18 cellular contexts compared by ENCODE assay signal in genomic region chr2:31387850-31388249, GRCh38. TPM values are rescaled to one million over a fixed set of nuclear protein-coding genes. Genes with fewer than 3 reads are reported as not detected.
"Had no signal": no experiment of that assay in that cellular context is flagged by ENCODE, and none has a peak within 500 bp of the region (broad histone marks: within the 10 kb centered on the region; RNA-seq: fewer than 3 reads in every experiment).

No MANE protein-coding gene starts in this region.

- H3K27ac Mint-ChIP-seq: activated CD8-positive, alpha-beta T cell treated with anti-CD3 and anti-CD28 coated beads, Interleukin-2, amount 10 ng/mL, durations not matched to agents 7 days and 5 days; activated naive CD8-positive, alpha-beta T cell treated with anti-CD3 and anti-CD28 coated beads, Interleukin-2, amount 50 U/mL, for 24 hours; activated T-helper 1 cell treated with anti-CD3 and anti-CD28 coated beads, Interleukin-12 subunit alpha, Interleukin-12 subunit beta, Interleukin-2, Interleukin-4 antibody, amounts not matched to agents 30 ng/mL and 10 ng/mL and 1 ng/mL, durations not matched to agents 14 hours and 24 hours and 36 hours; stimulated activated naive B cell treated with anti-CD40 and anti-IgM and Interleukin-4, amounts not matched to agents 10 μg/mL and 1 μg/mL and 100 μg/mL, for 72 hours; T-cell had no signal

- H3K27me3 ChIP-seq: ascending aorta had no signal

- H3K36me3 ChIP-seq: ascending aorta, heart right ventricle, lower lobe of right lung, prostate gland, spleen had no signal

- ATAC-seq: activated CD8-positive, alpha-beta T cell treated with anti-CD3 and anti-CD28 coated beads, Interleukin-2, amount 10 ng/mL, durations not matched to agents 7 days and 5 days; activated naive CD8-positive, alpha-beta T cell treated with anti-CD3 and anti-CD28 coated beads, Interleukin-2, amount 50 U/mL, for 24 hours; heart right ventricle; lower lobe of right lung; naive thymus-derived CD8-positive, alpha-beta T cell; sciatic nerve; stimulated activated naive B cell treated with anti-CD40 and anti-IgM and Interleukin-4, amounts not matched to agents 10 μg/mL and 1 μg/mL and 100 μg/mL, for 72 hours; T-cell had no signal

- H3K4me1 Mint-ChIP-seq: activated naive CD8-positive, alpha-beta T cell treated with anti-CD3 and anti-CD28 coated beads, Interleukin-2, amount 50 U/mL, for 24 hours; stimulated activated naive B cell treated with anti-CD40 and anti-IgM and Interleukin-4, amounts not matched to agents 10 μg/mL and 1 μg/mL and 100 μg/mL, for 72 hours; T-cell had no signal

- H3K4me3 ChIP-seq: ascending aorta, heart right ventricle, lower lobe of right lung, prostate gland, spleen had no signal

- H3K4me3 Mint-ChIP-seq: activated CD8-positive, alpha-beta T cell treated with anti-CD3 and anti-CD28 coated beads, Interleukin-2, amount 10 ng/mL, durations not matched to agents 7 days and 5 days; activated naive CD8-positive, alpha-beta T cell treated with anti-CD3 and anti-CD28 coated beads, Interleukin-2, amount 50 U/mL, for 24 hours; activated T-helper 1 cell treated with anti-CD3 and anti-CD28 coated beads, Interleukin-12 subunit alpha, Interleukin-12 subunit beta, Interleukin-2, Interleukin-4 antibody, amounts not matched to agents 30 ng/mL and 10 ng/mL and 1 ng/mL, durations not matched to agents 14 hours and 24 hours and 36 hours; naive thymus-derived CD8-positive, alpha-beta T cell; stimulated activated naive B cell treated with anti-CD40 and anti-IgM and Interleukin-4, amounts not matched to agents 10 μg/mL and 1 μg/mL and 100 μg/mL, for 72 hours; T-cell had no signal

- H3K27ac ChIP-seq: ascending aorta, heart right ventricle, lower lobe of right lung, prostate gland, spleen had no signal

- H3K9me3 Mint-ChIP-seq: activated naive CD8-positive, alpha-beta T cell treated with anti-CD3 and anti-CD28 coated beads, Interleukin-2, amount 50 U/mL, for 24 hours; activated T-helper 1 cell treated with anti-CD3 and anti-CD28 coated beads, Interleukin-12 subunit alpha, Interleukin-12 subunit beta, Interleukin-2, Interleukin-4 antibody, amounts not matched to agents 30 ng/mL and 10 ng/mL and 1 ng/mL, durations not matched to agents 14 hours and 24 hours and 36 hours; naive thymus-derived CD8-positive, alpha-beta T cell; stimulated activated naive B cell treated with anti-CD40 and anti-IgM and Interleukin-4, amounts not matched to agents 10 μg/mL and 1 μg/mL and 100 μg/mL, for 72 hours; T-cell had no signal

- H3K9me3 ChIP-seq: ascending aorta, heart right ventricle, lower lobe of right lung, prostate gland, spleen had no signal

- DNase-seq: activated CD4-positive, alpha-beta T cell treated with anti-CD3 and anti-CD28 coated beads for 48 hours; activated CD8-positive, alpha-beta T cell treated with anti-CD3 and anti-CD28 coated beads, Interleukin-2, amount 10 ng/mL, durations not matched to agents 7 days and 5 days; activated naive CD4-positive, alpha-beta T cell; activated naive CD8-positive, alpha-beta T cell treated with anti-CD3 and anti-CD28 coated beads, Interleukin-2, amount 50 U/mL, for 24 hours; heart right ventricle; lower lobe of right lung; naive thymus-derived CD8-positive, alpha-beta T cell; occipital lobe; spleen; stimulated activated CD4-positive, alpha-beta T cell treated with anti-CD3 and anti-CD28 coated beads, Interleukin-1b, Interleukin-23, amount 100 ng/mL, for 48 hours; stimulated activated naive B cell treated with anti-CD40 and anti-IgM and Interleukin-4, amounts not matched to agents 10 μg/mL and 1 μg/mL and 100 μg/mL, for 72 hours; T-cell had no signal

- H3K36me3 Mint-ChIP-seq: naive thymus-derived CD8-positive, alpha-beta T cell; stimulated activated naive B cell treated with anti-CD40 and anti-IgM and Interleukin-4, amounts not matched to agents 10 μg/mL and 1 μg/mL and 100 μg/mL, for 72 hours; T-cell had no signal

- H3K4me1 ChIP-seq: ascending aorta, lower lobe of right lung, prostate gland, spleen had no signal

RNA-seq across cellular contexts. Expression of gene XDH, which starts 26.7 kb away (rescaled TPM):
- total RNA-seq: activated CD8-positive, alpha-beta T cell treated with anti-CD3 and anti-CD28 coated beads, Interleukin-2, amount 10 ng/mL, durations not matched to agents 7 days and 5 days; activated T-helper 1 cell treated with anti-CD3 and anti-CD28 coated beads, Interleukin-12 subunit alpha, Interleukin-12 subunit beta, Interleukin-2, Interleukin-4 antibody, amounts not matched to agents 30 ng/mL and 10 ng/mL and 1 ng/mL, durations not matched to agents 14 hours and 24 hours and 36 hours; ascending aorta; frontal cortex; mononuclear cell; naive thymus-derived CD8-positive, alpha-beta T cell; occipital lobe; spleen had no signal
- polyA plus RNA-seq: naive thymus-derived CD8-positive, alpha-beta T cell had no signal
